Comparison of ENCODE assay signal across 21 cellular contexts in genomic region chr17:52148969-52149351, GRCh38. TPM values are rescaled to one million over a fixed set of nuclear protein-coding genes. Genes with fewer than 3 reads are reported as not detected.
A peak's percentile ranks its signal among the peaks of the same experiment; 100 is the strongest.
DNase-seq lines count a peak whose midpoint lies in the region; ATAC-seq, FAIRE-seq and TF ChIP-seq lines count a peak whose summit lies in the region.
"Had no signal": no experiment of that assay in that cellular context is flagged by ENCODE, and none has a peak within 500 bp of the region (broad histone marks: within the 10 kb centered on the region; RNA-seq: fewer than 3 reads in every experiment).

No MANE protein-coding gene starts in this region.

- intact Hi-C loops in kidney (cut with DNase I), result no loop called here

- H3K36me3 ChIP-seq in kidney (ENCODE audit: control insufficient read depth in 1 of 2, insufficient read depth in 2 of 2, low read length in 2 of 2), result no peaks in the 10 kb centered on the region
- H3K36me3 ChIP-seq: ovary, suprapubic skin had no signal

- H3K9ac ChIP-seq in kidney (ENCODE audit: low read length in 2 of 2), result no peak overlapping the region

- no peaks in the 10 kb centered on the region for H3K9me3 ChIP-seq in kidney (ENCODE audit: control insufficient read depth in 1 of 2, low read length in 2 of 2)
- H3K9me3 ChIP-seq: ovary, suprapubic skin had no signal

- peak; percentile 37 for FAIRE-seq in kidney (lab: Jason Lieb, UNC)
- FAIRE-seq: astrocyte had no signal

- TF ChIP-seq CTCF in VCaP (conservative IDR thresholded peaks at IDR 0.05) (no peak), kidney (IDR thresholded peaks at IDR 0.05; ENCODE audit: borderline replicate concordance, extremely low read depth, insufficient read depth) (no peak)

- no peak for ATAC-seq in HG03139 (IDR thresholded peaks at IDR 0.05; ENCODE audit: unreplicated experiment)
- ATAC-seq in GM18858 (IDR thresholded peaks at IDR 0.05; ENCODE audit: unreplicated experiment), result no peak
- no peak for ATAC-seq in HG03432 (IDR thresholded peaks at IDR 0.05; ENCODE audit: unreplicated experiment)
- ATAC-seq: CD8-positive, alpha-beta T cell had no signal

- H3K27ac ChIP-seq in VCaP, result peak overlapping the region; percentile 89
- H3K27ac ChIP-seq in kidney (ENCODE audit: low read depth in 2 of 2, low read length in 2 of 2), result peak overlapping the region; percentile 76 to 80
- H3K27ac ChIP-seq: hepatocyte, ovary, SK-N-MC, suprapubic skin had no signal

- H3K4me3 ChIP-seq in kidney (ENCODE audit: low read length in 2 of 2), result no peak overlapping the region
- H3K4me3 ChIP-seq: hepatocyte, ovary, SK-N-MC, suprapubic skin had no signal

- DNase-seq in DMS153 (lab: John Stamatoyannopoulos, UW), result peak; percentile 61
- DNase-seq in NCI-H1092 treated with DMSO at 0.1 percent for 48 hours (lab: John Stamatoyannopoulos, UW), result peak; percentile 87
- DNase-seq in kidney, result no peak
- DNase-seq in NCI-H1105 (lab: John Stamatoyannopoulos, UW), result no peak
- DNase-seq: activated CD4-positive, alpha-beta T cell treated with anti-CD3 and anti-CD28 coated beads for 4 hours; activated CD8-positive, alpha-beta memory T cell treated with anti-CD3 and anti-CD28 coated beads, Interleukin-2, amount 50 U/mL, for 48 hours; activated naive CD4-positive, alpha-beta T cell treated with Interleukin-2 at 50 U/mL for 16 hours; CD8-positive, alpha-beta T cell; H7; ovary; stimulated activated CD4-positive, alpha-beta T cell treated with anti-CD3 and anti-CD28 coated beads, Interleukin-4, amount 100 ng/mL, for 4 hours had no signal

- peaks cover 0 to 8% of the 10 kb centered on the region in 2 donors for H3K4me1 ChIP-seq in kidney (ENCODE audit: control insufficient read depth in 1 of 2, insufficient read depth in 1 of 2, low read depth in 1 of 2, low read length in 2 of 2)

RNA-seq across cellular contexts. Expression of gene CA10, which starts 9.6 kb away (rescaled TPM):
- total RNA-seq in kidney, result 3.7 TPM
- polyA plus RNA-seq in kidney (ENCODE audit: insufficient read depth, low read depth, low replicate concordance), result 9.8 TPM
- total RNA-seq: CD8-positive, alpha-beta T cell; fibroblast of lung; suprapubic skin had no signal
- polyA plus RNA-seq: AG04450, fibroblast of lung, hepatocyte had no signal

Comparison
In these comparisons a context has a peak if more than half of its experiments do, and no peak if none do; other contexts are left out.
1. DNase-seq: peak in DMS153 (single experiment) and NCI-H1092 treated with DMSO at 0.1 percent for 48 hours (single experiment); none in kidney (single experiment) and NCI-H1105 (single experiment).